Comparison of ENCODE assay signal across 8 cellular contexts in genomic region chr1:46303872-46304326, GRCh38. TPM values are rescaled to one million over a fixed set of nuclear protein-coding genes. Genes with fewer than 3 reads are reported as not detected.
DNase-seq lines count a peak whose midpoint lies in the region; ATAC-seq, FAIRE-seq and TF ChIP-seq lines count a peak whose summit lies in the region.

No MANE protein-coding gene starts in this region.

- CTCF ChIA-PET in AG04449 (lab: Yijun Ruan, JAX), result interaction anchor here (0.7 to 2.3 kb wide), 5 partner anchors 15 to 59 kb away, joined by 3 to 17 read pairs (median 6); partner anchors contain the start of gene NSUN4

- peaks cover 59% of the 10 kb centered on the region for H3K4me1 ChIP-seq in mononuclear cell (ENCODE audit: insufficient read depth, low read length)

- peak overlapping the region; percentile 98 for H3K27ac ChIP-seq in HL-60 (replicated peaks)

- DNase-seq in AG04449 (ENCODE audit: low read depth, low spot score) (no peak), HL-60 (ENCODE audit: low read depth in 1 of 2, low spot score in 1 of 2) (no peak), cardiac fibroblast (ENCODE audit: low read depth in 2 of 2) (peak in 1 of 2 donors; percentile 15), NCI-H1694 (lab: John Stamatoyannopoulos, UW) (no peak), NOMO-1 treated with dmso at 0.1 percent for 144 hours (lab: John Stamatoyannopoulos, UW; ENCODE audit: unreplicated experiment) (no peak), frontal cortex (ENCODE audit: low spot score in 2 of 2) (no peak)

- H3K9me3 ChIP-seq in mononuclear cell (ENCODE audit: low read depth, low read length), result no peaks in the 10 kb centered on the region

- TF ChIP-seq CTCF in AG04449 (IDR thresholded peaks at IDR 0.05; ENCODE audit: insufficient read depth, low read length, missing control alignments), result no peak
- TF ChIP-seq CTCF in HL-60 (IDR thresholded peaks at IDR 0.05; ENCODE audit: insufficient read depth, low read length), result no peak
- TF ChIP-seq CTCF in cardiac fibroblast (IDR thresholded peaks at IDR 0.05; ENCODE audit: low read depth, low read length), result no peak

- FAIRE-seq in frontal cortex (lab: Jason Lieb, UNC), result no peak

- POLR2A ChIA-PET in AG04449 (lab: Yijun Ruan, JAX), result interaction anchor here (0.6 to 2.0 kb wide), 4 partner anchors 9 to 57 kb away, joined by 3 to 8 read pairs (median 4); partner anchors contain the start of gene RAD54L

- H3K4me3 ChIP-seq in AG04449 (ENCODE audit: low read depth, low read length), result peak overlapping the region; percentile 78
- peak overlapping the region; percentile 83 for H3K4me3 ChIP-seq in HL-60 (replicated peaks; ENCODE audit: insufficient read depth, low read length)
- H3K4me3 ChIP-seq in cardiac fibroblast (replicated peaks in 1 of 2; ENCODE audit: low read depth in 2 of 2, low read length in 2 of 2), result peak overlapping the region; percentile 76 to 79
- H3K4me3 ChIP-seq in mononuclear cell (ENCODE audit: low read length), result peak overlapping the region; percentile 80

- H3K27me3 ChIP-seq in HL-60 (ENCODE audit: insufficient read depth, poor library complexity, severe bottlenecking), result no peaks in the 10 kb centered on the region
- no peaks in the 10 kb centered on the region for H3K27me3 ChIP-seq in mononuclear cell (ENCODE audit: insufficient read depth, low read length)

- ATAC-seq in HG03439 (IDR thresholded peaks at IDR 0.05; ENCODE audit: unreplicated experiment), result no peak

RNA-seq across cellular contexts. Expression of gene UQCRH, which starts 0.4 kb away (rescaled TPM):
- total RNA-seq in mononuclear cell (311 TPM), frontal cortex (326 TPM)

RNA-seq across cellular contexts. Expression of gene LRRC41, which starts 0.5 kb away (rescaled TPM):
- total RNA-seq in mononuclear cell (20.1 TPM), frontal cortex (51.0 TPM)

RNA-seq across cellular contexts. Expression of gene NSUN4, which starts 36.7 kb away (rescaled TPM):
- total RNA-seq in mononuclear cell (10.8 TPM), frontal cortex (7.7 TPM)

RNA-seq across cellular contexts. Expression of gene RAD54L, which starts 56.3 kb away (rescaled TPM):
- total RNA-seq in mononuclear cell, result not detected
- 0.82 TPM for total RNA-seq in frontal cortex
